ENCODE assay signal across 2 cellular contexts in genomic region chr4:4422117-4422516, GRCh38. TPM values are rescaled to one million over a fixed set of nuclear protein-coding genes. Genes with fewer than 3 reads are reported as not detected.
"Had no signal": no experiment of that assay in that cellular context is flagged by ENCODE, and none has a peak within 500 bp of the region (broad histone marks: within the 10 kb centered on the region; RNA-seq: fewer than 3 reads in every experiment).

No MANE protein-coding gene starts in this region.

RNA-seq across cellular contexts. Expression of gene NSG1, which starts 35.2 kb away (rescaled TPM):
- total RNA-seq: PC-3, SJCRH30 had no signal
